ENCODE assay signal across 18 cellular contexts in the genomic region with DNA sequence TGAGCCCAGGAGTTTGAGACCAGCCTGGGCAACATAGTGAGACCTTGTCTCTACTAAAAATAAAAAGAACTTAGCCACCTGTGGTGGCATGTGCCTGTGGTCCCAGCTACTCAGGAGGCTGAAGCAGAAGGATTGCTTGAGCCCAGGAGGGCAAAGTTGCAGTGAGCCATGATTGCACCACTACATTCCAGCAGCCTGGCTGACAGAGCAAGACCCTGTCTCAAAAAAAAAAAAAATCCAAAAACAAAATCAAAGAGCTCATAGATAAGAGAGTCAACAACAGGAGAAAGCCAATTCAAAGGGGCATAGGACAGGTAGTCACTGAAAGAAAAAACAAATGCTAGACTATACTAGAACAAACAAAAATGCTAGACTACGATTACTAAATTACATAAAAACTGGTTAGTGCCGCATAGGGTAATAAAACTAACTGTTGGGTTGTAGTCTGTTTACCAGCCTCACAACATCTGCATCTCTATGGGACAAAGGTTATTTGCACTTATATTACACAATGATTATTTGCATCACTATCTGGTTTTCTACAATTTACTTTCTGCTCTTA.
"Had no signal": no experiment of that assay in that cellular context is flagged by ENCODE, and none has a peak within 500 bp of the region (broad histone marks: within the 10 kb centered on the region; RNA-seq: fewer than 3 reads in every experiment).

No MANE protein-coding gene starts in this region.

- DNase-seq: activated CD4-positive, alpha-beta T cell treated with anti-CD3 and anti-CD28 coated beads, Interleukin-2, amount 50 U/mL, for 4 hours; activated naive CD4-positive, alpha-beta T cell; activated naive CD8-positive, alpha-beta T cell treated with anti-CD3 and anti-CD28 coated beads for 36 hours; amygdala; dorsolateral prefrontal cortex; foreskin fibroblast; hypothalamus; islet precursor cell; left lung; mammary epithelial cell; naive thymus-derived CD4-positive, alpha-beta T cell; psoas muscle; right cardiac atrium; stimulated activated CD4-positive, alpha-beta T cell treated with anti-CD3 and anti-CD28 coated beads, Interleukin-15, amount 100 ng/mL, for 24 hours; stimulated activated CD4-positive, alpha-beta T cell treated with anti-CD3 and anti-CD28 coated beads, Interleukin-4, amount 100 ng/mL, for 1 hour; WERI-Rb-1 had no signal

- H3K9me3 ChIP-seq: left lung, psoas muscle, thoracic aorta had no signal

- H3K4me1 ChIP-seq: psoas muscle had no signal

- H3K27ac ChIP-seq: dorsolateral prefrontal cortex, left lung, psoas muscle, skin epidermis, thoracic aorta, WERI-Rb-1 had no signal

- H3K27me3 ChIP-seq: dorsolateral prefrontal cortex, left lung had no signal

- H3K36me3 ChIP-seq: left lung, thoracic aorta, WERI-Rb-1 had no signal

- H3K4me3 ChIP-seq: dorsolateral prefrontal cortex, left lung, psoas muscle, skin epidermis, thoracic aorta had no signal

- ATAC-seq: left lung; naive thymus-derived CD4-positive, alpha-beta T cell; psoas muscle; right cardiac atrium had no signal
